In the genomic region with DNA sequence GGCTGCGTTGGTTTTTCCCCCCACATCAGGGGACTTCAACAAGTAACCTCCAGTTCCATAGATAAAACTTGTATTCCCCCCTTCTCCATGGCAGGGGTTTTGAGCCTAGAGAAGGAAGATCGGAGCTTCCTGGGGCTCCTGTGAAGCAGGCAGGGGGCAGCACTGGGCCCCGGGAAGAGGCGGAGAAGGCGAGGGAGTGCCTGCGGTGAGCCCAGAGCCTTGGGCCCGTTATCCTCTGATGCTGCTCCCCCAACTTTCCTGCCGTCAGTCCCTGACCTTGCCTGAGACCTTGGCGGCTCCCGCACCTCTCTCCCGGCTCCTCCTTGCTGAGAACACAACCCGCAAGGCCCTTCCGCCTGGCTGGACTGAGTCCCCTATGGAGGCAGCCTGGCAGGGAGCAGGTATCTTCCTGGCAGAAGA, we compare ENCODE assay signal across 12 cellular contexts. TPM values are rescaled to one million over a fixed set of nuclear protein-coding genes. Genes with fewer than 3 reads are reported as not detected.
DNase-seq lines count a peak whose midpoint lies in the region; ATAC-seq, FAIRE-seq and TF ChIP-seq lines count a peak whose summit lies in the region.
"Had no signal": no experiment of that assay in that cellular context is flagged by ENCODE, and none has a peak within 500 bp of the region (broad histone marks: within the 10 kb centered on the region; RNA-seq: fewer than 3 reads in every experiment).

No MANE protein-coding gene starts in this region.

- peaks cover 10% of the 10 kb centered on the region for H3K4me1 ChIP-seq in astrocyte (ENCODE audit: insufficient read depth, low read length)

- H3K9ac ChIP-seq in astrocyte (ENCODE audit: low read length), result no peak overlapping the region

- H3K4me1 Mint-ChIP-seq in astrocyte (ENCODE audit: low read depth, unreplicated experiment), result peaks cover 3% of the 10 kb centered on the region
- peaks cover 36 to 38% of the 10 kb centered on the region in 2 donors for H3K4me1 Mint-ChIP-seq in natural killer cell treated with Interleukin-12 subunit alpha and Interleukin-12 subunit beta and Interleukin-15 and Interleukin-18, amount 100 ng/mL, for 72 hours (ENCODE audit: low read depth in 2 of 2)

- no peak overlapping the region for H3K4me3 Mint-ChIP-seq in astrocyte (ENCODE audit: unreplicated experiment)
- peak overlapping the region; percentile 92 for H3K4me3 Mint-ChIP-seq in natural killer cell treated with Interleukin-12 subunit alpha and Interleukin-12 subunit beta and Interleukin-15 and Interleukin-18, amount 100 ng/mL, for 72 hours

- no peak for ATAC-seq in natural killer cell treated with Interleukin-12 subunit alpha and Interleukin-12 subunit beta and Interleukin-15 and Interleukin-18, amount 100 ng/mL, for 72 hours
- no peak for ATAC-seq in GM21447 (IDR thresholded peaks at IDR 0.05; ENCODE audit: unreplicated experiment)

- no peak overlapping the region for H3K4me3 ChIP-seq in astrocyte (ENCODE audit: insufficient read depth, low read depth, low read length)

- H3K27me3 Mint-ChIP-seq in astrocyte (ENCODE audit: low read depth, unreplicated experiment), result peaks cover 24% of the 10 kb centered on the region
- H3K27me3 Mint-ChIP-seq in natural killer cell treated with Interleukin-12 subunit alpha and Interleukin-12 subunit beta and Interleukin-15 and Interleukin-18, amount 100 ng/mL, for 72 hours, result no peaks in the 10 kb centered on the region

- peaks cover 6% of the 10 kb centered on the region for H3K9me3 ChIP-seq in astrocyte (ENCODE audit: insufficient read depth, low read depth, low read length)
- H3K9me3 ChIP-seq: stomach had no signal

- H3K27me3 ChIP-seq in astrocyte (ENCODE audit: insufficient read depth, low read length), result peaks cover 2% of the 10 kb centered on the region

- H3K79me2 ChIP-seq in astrocyte (ENCODE audit: insufficient read depth, low read length), result no peaks in the 10 kb centered on the region

- peak overlapping the region; percentile 95 for H2AFZ ChIP-seq in astrocyte (ENCODE audit: low read depth, low read length)

- H3K36me3 Mint-ChIP-seq in astrocyte (ENCODE audit: low read depth, unreplicated experiment), result peaks cover 3% of the 10 kb centered on the region
- H3K36me3 Mint-ChIP-seq in natural killer cell treated with Interleukin-12 subunit alpha and Interleukin-12 subunit beta and Interleukin-15 and Interleukin-18, amount 100 ng/mL, for 72 hours, result no peaks in the 10 kb centered on the region

- H3K27ac ChIP-seq in astrocyte (ENCODE audit: low read depth, low read length), result no peak overlapping the region

- no peaks in the 10 kb centered on the region for H4K20me1 ChIP-seq in astrocyte (ENCODE audit: insufficient read depth, low read length)

- H3K27ac Mint-ChIP-seq in astrocyte (ENCODE audit: unreplicated experiment), result no peak overlapping the region
- H3K27ac Mint-ChIP-seq in natural killer cell treated with Interleukin-12 subunit alpha and Interleukin-12 subunit beta and Interleukin-15 and Interleukin-18, amount 100 ng/mL, for 72 hours, result peak overlapping the region; percentile 85 to 95

- H3K9me3 Mint-ChIP-seq in astrocyte (ENCODE audit: unreplicated experiment), result no peaks in the 10 kb centered on the region
- H3K9me3 Mint-ChIP-seq in natural killer cell treated with Interleukin-12 subunit alpha and Interleukin-12 subunit beta and Interleukin-15 and Interleukin-18, amount 100 ng/mL, for 72 hours, result no peaks in the 10 kb centered on the region

- DNase-seq in AG20443 (ENCODE audit: low spot score), result peak; percentile 6
- no peak for DNase-seq in D721Med (ENCODE audit: insufficient read length, low spot score)
- no peak for DNase-seq in astrocyte (ENCODE audit: low read depth)
- DNase-seq in natural killer cell treated with Interleukin-12 subunit alpha and Interleukin-12 subunit beta and Interleukin-15 and Interleukin-18, amount 100 ng/mL, for 72 hours (ENCODE audit: low spot score), result no peak
- no peak for DNase-seq in SW480 (ENCODE audit: low spot score)
- no peak for DNase-seq in DMS53 (lab: John Stamatoyannopoulos, UW)
- no peak for DNase-seq in stimulated activated CD4-positive, alpha-beta T cell treated with anti-CD3 and anti-CD28 coated beads, Interleukin-2, amount 100 ng/mL, for 24 hours
- DNase-seq: activated CD4-positive, alpha-beta T cell treated with anti-CD3 and anti-CD28 coated beads, Interleukin-2, amount 50 U/mL, for 1 hour; NCI-H2227 treated with DMSO at 0.1 percent for 48 hours; stomach had no signal

- TF ChIP-seq CTCF in D721Med (IDR thresholded peaks at IDR 0.05; ENCODE audit: insufficient read depth, missing control alignments) (peak; percentile 14), astrocyte (IDR thresholded peaks at IDR 0.05; ENCODE audit: insufficient read depth, low read depth, low read length) (no peak)

- H3K4me2 ChIP-seq in astrocyte (ENCODE audit: low read length), result no peak overlapping the region

- H3K36me3 ChIP-seq in astrocyte (ENCODE audit: insufficient read depth, low read length), result no peaks in the 10 kb centered on the region

- FAIRE-seq in D721Med (lab: Jason Lieb, UNC) (no peak), astrocyte (lab: Jason Lieb, UNC) (no peak)

RNA-seq across cellular contexts. Expression of a gene that starts 2.5 kb away (rescaled TPM):
- total RNA-seq in astrocyte, result 1.3 and 2.0 TPM in 2 replicates
- total RNA-seq in natural killer cell treated with Interleukin-12 subunit alpha and Interleukin-12 subunit beta and Interleukin-15 and Interleukin-18, amount 100 ng/mL, for 72 hours, result 10 to 100 TPM; 25.1 to 31.5 TPM

RNA-seq across cellular contexts. Expression of a gene that starts 18.0 kb away (rescaled TPM):
- not detected in 2 replicates for total RNA-seq in astrocyte
- total RNA-seq in natural killer cell treated with Interleukin-12 subunit alpha and Interleukin-12 subunit beta and Interleukin-15 and Interleukin-18, amount 100 ng/mL, for 72 hours, result not detected
- total RNA-seq: Daoy had no signal

RNA-seq across cellular contexts. Expression of a gene that starts 34.6 kb away (rescaled TPM):
- total RNA-seq in astrocyte, result 0.61 and 2.5 TPM in 2 replicates
- not detected for total RNA-seq in natural killer cell treated with Interleukin-12 subunit alpha and Interleukin-12 subunit beta and Interleukin-15 and Interleukin-18, amount 100 ng/mL, for 72 hours
